8 cellular contexts compared by ENCODE assay signal in genomic region chr5:108642170-108642906, GRCh38.
DNase-seq lines count a peak whose midpoint lies in the region; TF ChIP-seq lines count a peak whose summit lies in the region.

No MANE protein-coding gene starts in this region.

- H3K4me3 ChIP-seq in LNCaP clone FGC (ENCODE audit: low read depth, low read length) (no peak overlapping the region), SJSA1 (no peak overlapping the region)

- no peak overlapping the region for H3K27ac ChIP-seq in SJSA1

- TF ChIP-seq CTCF in GM12873 (IDR thresholded peaks at IDR 0.05; ENCODE audit: insufficient read depth, low read depth, low read length, missing control alignments) (peak; percentile 95), LNCaP clone FGC (IDR thresholded peaks at IDR 0.05; ENCODE audit: control insufficient read depth, extremely low read depth, insufficient read depth) (peak; percentile 96), progenitor cell of endocrine pancreas (IDR thresholded peaks at IDR 0.05; ENCODE audit: unreplicated experiment) (peak; percentile 95)

- H3K27me3 ChIP-seq in SJSA1 (replicated peaks) = no peaks in the 10 kb centered on the region

- no peaks in the 10 kb centered on the region for H3K4me1 ChIP-seq in SJSA1 (replicated peaks)

- no peaks in the 10 kb centered on the region for H3K9me3 ChIP-seq in SJSA1 (replicated peaks)

- H3K4me1 Mint-ChIP-seq in progenitor cell of endocrine pancreas (ENCODE audit: low read depth) = peaks cover 19% of the 10 kb centered on the region

- H3K4me3 Mint-ChIP-seq in progenitor cell of endocrine pancreas (ENCODE audit: low read depth) = peak overlapping the region; percentile 3

- peak overlapping the region; percentile 1 for H3K27ac Mint-ChIP-seq in progenitor cell of endocrine pancreas

- H3K36me3 Mint-ChIP-seq in progenitor cell of endocrine pancreas (ENCODE audit: insufficient read depth) = peaks cover 2% of the 10 kb centered on the region

- no peaks in the 10 kb centered on the region for H3K36me3 ChIP-seq in SJSA1

- peaks cover 8% of the 10 kb centered on the region for H3K9me3 Mint-ChIP-seq in progenitor cell of endocrine pancreas (ENCODE audit: low read depth)

- no peaks in the 10 kb centered on the region for H3K27me3 Mint-ChIP-seq in progenitor cell of endocrine pancreas

- peak; percentile 68 for DNase-seq in HCEC 1CT
- DNase-seq in LNCaP clone FGC (ENCODE audit: low read depth) = peak; percentile 46
- DNase-seq in SJSA1 (ENCODE audit: low read depth in 1 of 2, low spot score in 2 of 2) = peak; percentile 64 to 68
- DNase-seq in activated naive CD4-positive, alpha-beta T cell (lab: John Stamatoyannopoulos, UW) = peak in 3 of 4 experiments; percentile 1 to 6 (median 4)
- peak; percentile 77 for DNase-seq in glomerular visceral epithelial cell (ENCODE audit: extremely low spot score)
- DNase-seq in progenitor cell of endocrine pancreas (ENCODE audit: low spot score, unreplicated experiment) = peak; percentile 52
- no peak for DNase-seq in amniotic stem cell (lab: John Stamatoyannopoulos, UW)
